Comparison of ENCODE assay signal across 1 cellular context in genomic region chr3:12427551-12427950, GRCh38.
TF ChIP-seq lines count a peak whose summit lies in the region.

No MANE protein-coding gene starts in this region.

TF ChIP-seq in GM23338, 12 proteins besides CTCF, POLR2A, EP300 and RAD21 (continued from another document):
- no peak for TF ChIP-seq ZNF462 (CRISPR knock-in tag; IDR thresholded peaks at IDR 0.05)
- TF ChIP-seq CREB1 (CRISPR knock-in tag; IDR thresholded peaks at IDR 0.05; ENCODE audit: low read depth): no peak
- no peak for TF ChIP-seq REST (IDR thresholded peaks at IDR 0.05; ENCODE audit: unreplicated experiment)
